11 cellular contexts compared by ENCODE assay signal in the genomic region with DNA sequence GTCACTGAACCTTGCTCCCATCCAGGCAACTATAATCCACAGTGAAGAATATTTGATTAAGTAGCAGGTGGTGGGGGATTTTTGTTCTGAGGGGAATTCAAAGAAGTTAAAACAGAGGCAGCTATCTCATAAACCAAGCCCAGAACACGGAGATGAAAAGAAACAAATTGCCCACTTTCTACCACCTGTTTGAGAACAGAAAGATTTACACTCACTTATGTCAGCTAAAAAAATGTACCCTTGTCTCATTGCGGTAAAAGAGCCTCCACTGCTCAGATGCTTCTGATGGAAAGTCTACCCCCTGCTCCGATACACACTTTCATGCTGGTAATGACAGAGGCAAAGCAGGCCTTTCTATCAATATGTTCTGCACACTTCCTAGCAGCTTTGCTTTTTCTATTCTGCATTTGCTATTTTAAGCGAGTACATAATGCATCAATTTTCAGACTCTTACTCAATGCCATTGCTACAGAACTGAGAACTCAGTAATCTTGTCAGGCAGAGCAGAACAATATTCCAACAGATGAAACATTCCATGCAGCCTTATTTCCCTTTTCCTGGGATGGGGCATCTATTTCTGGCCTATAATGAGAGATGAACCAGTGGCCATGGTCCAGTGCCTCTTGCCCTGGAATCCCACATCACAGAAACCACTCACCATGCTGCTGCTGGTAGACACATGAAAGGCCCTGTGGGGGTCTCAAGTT. TPM values are rescaled to one million over a fixed set of nuclear protein-coding genes. Genes with fewer than 3 reads are reported as not detected.
A peak's percentile ranks its signal among the peaks of the same experiment; 100 is the strongest.
DNase-seq lines count a peak whose midpoint lies in the region; ATAC-seq and TF ChIP-seq lines count a peak whose summit lies in the region.
"Had no signal": no experiment of that assay in that cellular context is flagged by ENCODE, and none has a peak within 500 bp of the region (broad histone marks: within the 10 kb centered on the region; RNA-seq: fewer than 3 reads in every experiment).

No MANE protein-coding gene starts in this region.

- in situ Hi-C loops in transverse colon (cut with MboI; ENCODE audit: low pct_ligation_motif_present in 1 of 4, low pct_unique_long_range_greater_than_20kb in 1 of 4, low sequenced_read_pairs in 3 of 4), result no loop called here

- 64 to 80% (median 79%) methylated on average over 4 of the region's 4 CpGs for WGBS in spleen, 5 donors
- WGBS in transverse colon (ENCODE audit: low coverage in 1 of 2), 2 donors, result 84 to 90% methylated on average over 4 of the region's 4 CpGs

- no peak for TF ChIP-seq CTCF in activated CD8-positive, alpha-beta T cell treated with anti-CD3 and anti-CD28 coated beads for 36 hours (IDR thresholded peaks at IDR 0.05)
- TF ChIP-seq CTCF in spleen (IDR thresholded peaks at IDR 0.05 in 8 of 11, conservative IDR thresholded peaks at IDR 0.05 in 3 of 11), result no peak
- TF ChIP-seq CTCF in transverse colon (IDR thresholded peaks at IDR 0.05), result no peak

- CTCF ChIA-PET in activated CD8-positive, alpha-beta T cell treated with anti-CD3 and anti-CD28 coated beads for 36 hours (lab: Charles Lee), result interaction anchor here (1.0 to 2.0 kb wide), 3 partner anchors 12 to 33 kb away, joined by 3 to 12 read pairs (median 4); a partner anchor contains a TSS
- CTCF ChIA-PET in activated CD8-positive, alpha-beta T cell treated with anti-CD3 and anti-CD28 coated beads, Interleukin-2, amount 10 ng/mL, durations not matched to agents 7 days and 5 days (lab: Charles Lee), result interaction anchor here (1.0 to 1.4 kb wide), 4 partner anchors 27 to 72 kb away, joined by 3 to 6 read pairs (median 4); a partner anchor contains a TSS

- H3K9me3 Mint-ChIP-seq in activated CD8-positive, alpha-beta T cell treated with anti-CD3 and anti-CD28 coated beads for 36 hours, result no peaks in the 10 kb centered on the region
- H3K9me3 Mint-ChIP-seq in activated CD8-positive, alpha-beta T cell treated with anti-CD3 and anti-CD28 coated beads, Interleukin-2, amount 10 ng/mL, durations not matched to agents 7 days and 5 days (ENCODE audit: insufficient read depth), result no peaks in the 10 kb centered on the region
- no peaks in the 10 kb centered on the region for H3K9me3 Mint-ChIP-seq in activated T-helper 17 cell treated with anti-CD3 and anti-CD28 coated beads, Interleukin-2, amount 50 U/mL, for 72 hours

- TF ChIP-seq EP300 in transverse colon (IDR thresholded peaks at IDR 0.05; ENCODE audit: low read depth), result no peak

- DNase-seq in activated CD8-positive, alpha-beta T cell treated with anti-CD3 and anti-CD28 coated beads for 36 hours, result peak; percentile 44
- no peak for DNase-seq in activated CD8-positive, alpha-beta T cell treated with anti-CD3 and anti-CD28 coated beads, Interleukin-2, amount 10 ng/mL, durations not matched to agents 7 days and 5 days
- DNase-seq in spleen, result no peak
- DNase-seq in NCI-H1694 treated with DMSO at 0.1 percent for 48 hours (lab: John Stamatoyannopoulos, UW), result no peak
- no peak for DNase-seq in transverse colon
- DNase-seq: foreskin fibroblast; stimulated activated CD4-positive, alpha-beta T cell treated with anti-CD3 and anti-CD28 coated beads, Interleukin-12 subunit alpha, Interleukin-12 subunit beta, amount 100 ng/mL, for 4 hours had no signal

- H3K36me3 ChIP-seq in spleen, result no peaks in the 10 kb centered on the region
- H3K36me3 ChIP-seq in transverse colon, result no peaks in the 10 kb centered on the region

- peaks cover 63% of the 10 kb centered on the region for H3K4me1 Mint-ChIP-seq in activated CD8-positive, alpha-beta T cell treated with anti-CD3 and anti-CD28 coated beads for 36 hours (ENCODE audit: low read depth)
- peaks cover 67% of the 10 kb centered on the region for H3K4me1 Mint-ChIP-seq in activated CD8-positive, alpha-beta T cell treated with anti-CD3 and anti-CD28 coated beads, Interleukin-2, amount 10 ng/mL, durations not matched to agents 7 days and 5 days (ENCODE audit: low read depth)
- H3K4me1 Mint-ChIP-seq in activated T-helper 17 cell treated with anti-CD3 and anti-CD28 coated beads, Interleukin-2, amount 50 U/mL, for 72 hours, result peaks cover 35% of the 10 kb centered on the region

- peak; percentile 21 for ATAC-seq in activated CD8-positive, alpha-beta T cell treated with anti-CD3 and anti-CD28 coated beads for 36 hours
- ATAC-seq in activated CD8-positive, alpha-beta T cell treated with anti-CD3 and anti-CD28 coated beads, Interleukin-2, amount 10 ng/mL, durations not matched to agents 7 days and 5 days, result no peak
- ATAC-seq in GM21619 (IDR thresholded peaks at IDR 0.05; ENCODE audit: unreplicated experiment), result peak; percentile 25
- ATAC-seq in activated T-helper 17 cell treated with anti-CD3 and anti-CD28 coated beads, Interleukin-2, amount 50 U/mL, for 72 hours (replicated peaks), result no peak
- ATAC-seq in HG03460 (IDR thresholded peaks at IDR 0.05; ENCODE audit: unreplicated experiment), result no peak
- ATAC-seq: activated CD4-positive, CD25-positive, alpha-beta regulatory T cell treated with anti-CD3 and anti-CD28 coated beads, Interleukin-2, amount 50 U/mL, for 24 hours had no signal

- H3K4me1 ChIP-seq in spleen, result peaks cover 22 to 77% (median 48%) of the 10 kb centered on the region in 6 donors
- peaks cover 0 to 16% (median 4%) of the 10 kb centered on the region in 4 donors for H3K4me1 ChIP-seq in transverse colon

- H3K9me3 ChIP-seq in spleen (no peaks in the 10 kb centered on the region), transverse colon (no peaks in the 10 kb centered on the region)

- H3K27me3 ChIP-seq in spleen (replicated peaks in 1 of 7) (peaks cover 0 to 24% (median 0%) of the 10 kb centered on the region in 7 donors), transverse colon (no peaks in the 10 kb centered on the region)

- H3K4me3 ChIP-seq in spleen (no peak overlapping the region), transverse colon (no peak overlapping the region)

- intact Hi-C loops in activated CD8-positive, alpha-beta T cell treated with anti-CD3 and anti-CD28 coated beads for 36 hours (cut with micrococcal nuclease), result no loop called here
- intact Hi-C loops in spleen (cut with DNase I; ENCODE audit: low total_unique reads) (no loop called here), transverse colon (cut with DNase I; ENCODE audit: low total_unique reads) (no loop called here)

- peak overlapping the region; percentile 13 for H3K4me3 Mint-ChIP-seq in activated CD8-positive, alpha-beta T cell treated with anti-CD3 and anti-CD28 coated beads for 36 hours
- H3K4me3 Mint-ChIP-seq in activated CD8-positive, alpha-beta T cell treated with anti-CD3 and anti-CD28 coated beads, Interleukin-2, amount 10 ng/mL, durations not matched to agents 7 days and 5 days, result no peak overlapping the region
- H3K4me3 Mint-ChIP-seq in activated T-helper 17 cell treated with anti-CD3 and anti-CD28 coated beads, Interleukin-2, amount 50 U/mL, for 72 hours, result peak overlapping the region; percentile 30

- TF ChIP-seq POLR2A in spleen (IDR thresholded peaks at IDR 0.05), result no peak
- no peak for TF ChIP-seq POLR2A in transverse colon (IDR thresholded peaks at IDR 0.05)

- peak overlapping the region; percentile 85 for H3K27ac Mint-ChIP-seq in activated CD8-positive, alpha-beta T cell treated with anti-CD3 and anti-CD28 coated beads for 36 hours
- no peak overlapping the region for H3K27ac Mint-ChIP-seq in activated CD8-positive, alpha-beta T cell treated with anti-CD3 and anti-CD28 coated beads, Interleukin-2, amount 10 ng/mL, durations not matched to agents 7 days and 5 days
- peak overlapping the region; percentile 76 for H3K27ac Mint-ChIP-seq in activated T-helper 17 cell treated with anti-CD3 and anti-CD28 coated beads, Interleukin-2, amount 50 U/mL, for 72 hours

- no peaks in the 10 kb centered on the region for H3K27me3 Mint-ChIP-seq in activated CD8-positive, alpha-beta T cell treated with anti-CD3 and anti-CD28 coated beads for 36 hours
- no peaks in the 10 kb centered on the region for H3K27me3 Mint-ChIP-seq in activated CD8-positive, alpha-beta T cell treated with anti-CD3 and anti-CD28 coated beads, Interleukin-2, amount 10 ng/mL, durations not matched to agents 7 days and 5 days (ENCODE audit: low read depth)
- no peaks in the 10 kb centered on the region for H3K27me3 Mint-ChIP-seq in activated T-helper 17 cell treated with anti-CD3 and anti-CD28 coated beads, Interleukin-2, amount 50 U/mL, for 72 hours

- POLR2A ChIA-PET in activated CD8-positive, alpha-beta T cell treated with anti-CD3 and anti-CD28 coated beads for 36 hours (lab: Charles Lee), result interaction anchor here (0.6 to 5.1 kb wide), 3 partner anchors 25 to 46 kb away, joined by 5 to 29 read pairs (median 11); a partner anchor contains a TSS
- POLR2A ChIA-PET in activated CD8-positive, alpha-beta T cell treated with anti-CD3 and anti-CD28 coated beads, Interleukin-2, amount 10 ng/mL, durations not matched to agents 7 days and 5 days (lab: Charles Lee), result interaction anchor here (1.0 to 1.5 kb wide), 2 partner anchors 20 to 29 kb away, joined by 3 to 4 read pairs; a partner anchor contains a TSS

- H3K27ac ChIP-seq in spleen (peak overlapping the region in 5 of 8 donors; percentile 59 to 85 (median 81)), transverse colon (no peak overlapping the region)

- no peaks in the 10 kb centered on the region for H3K36me3 Mint-ChIP-seq in activated CD8-positive, alpha-beta T cell treated with anti-CD3 and anti-CD28 coated beads for 36 hours (ENCODE audit: low read depth)
- H3K36me3 Mint-ChIP-seq in activated CD8-positive, alpha-beta T cell treated with anti-CD3 and anti-CD28 coated beads, Interleukin-2, amount 10 ng/mL, durations not matched to agents 7 days and 5 days (ENCODE audit: low read depth), result no peaks in the 10 kb centered on the region
- H3K36me3 Mint-ChIP-seq in activated T-helper 17 cell treated with anti-CD3 and anti-CD28 coated beads, Interleukin-2, amount 50 U/mL, for 72 hours (ENCODE audit: low read depth), result no peaks in the 10 kb centered on the region

RNA-seq across cellular contexts. Expression of a gene that starts 29.0 kb away (rescaled TPM):
- total RNA-seq in activated CD8-positive, alpha-beta T cell treated with anti-CD3 and anti-CD28 coated beads for 36 hours, result 10 to 100 TPM; 10.2 to 10.5 TPM
- 1 to 10 TPM; 5.8 to 6.5 TPM for total RNA-seq in activated CD8-positive, alpha-beta T cell treated with anti-CD3 and anti-CD28 coated beads, Interleukin-2, amount 10 ng/mL, durations not matched to agents 7 days and 5 days
- total RNA-seq in activated T-helper 17 cell treated with anti-CD3 and anti-CD28 coated beads, Interleukin-2, amount 50 U/mL, for 72 hours, result 10 to 100 TPM in 1 of 2 donors, 1 to 10 TPM in 1; 3.6 to 13.0 TPM
- total RNA-seq in spleen (10 to 100 TPM; 13.0 to 28.2 (median 20.3) TPM), transverse colon (10 to 100 TPM in 1 of 4 donors, 1 to 10 TPM in 3; 1.3 to 41.2 (median 2.4) TPM)
- polyA plus RNA-seq in spleen, result 10 to 100 TPM; 13.5 to 26.3 (median 13.6) TPM

Comparison
In these comparisons a context has a peak if more than half of its experiments do, and no peak if none do; other contexts are left out.
1. ATAC-seq: peak in activated CD8-positive, alpha-beta T cell treated with anti-CD3 and anti-CD28 coated beads for 36 hours (single experiment) and GM21619 (single experiment); none in activated CD8-positive, alpha-beta T cell treated with anti-CD3 and anti-CD28 coated beads, Interleukin-2, amount 10 ng/mL, durations not matched to agents 7 days and 5 days (single experiment), activated T-helper 17 cell treated with anti-CD3 and anti-CD28 coated beads, Interleukin-2, amount 50 U/mL, for 72 hours (single experiment) and HG03460 (single experiment).
2. H3K27ac ChIP-seq: peak in spleen (5 of 8); none in transverse colon (0 of 4).